In the genomic region with DNA sequence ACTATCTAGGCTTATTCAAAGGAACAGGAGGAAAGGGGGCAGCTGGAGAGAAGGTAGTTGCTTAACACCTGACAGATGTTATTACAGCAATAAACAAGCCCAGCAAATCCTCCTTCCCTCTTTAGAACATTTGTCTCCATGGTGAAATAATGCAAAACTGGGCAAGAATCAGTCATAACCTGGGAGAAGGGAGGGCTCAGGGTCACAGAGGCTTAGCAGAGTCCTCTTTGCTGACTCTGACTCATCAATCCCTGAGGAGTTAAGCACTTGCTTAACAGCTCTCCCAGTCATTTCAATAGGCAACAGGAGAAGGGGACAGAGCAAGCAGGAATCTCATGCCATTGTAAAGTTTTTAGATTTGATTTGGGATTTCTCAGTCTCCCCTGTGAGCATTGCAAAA, we compare ENCODE assay signal across 10 cellular contexts.
DNase-seq lines count a peak whose midpoint lies in the region; ATAC-seq and TF ChIP-seq lines count a peak whose summit lies in the region.
"Had no signal": no experiment of that assay in that cellular context is flagged by ENCODE, and none has a peak within 500 bp of the region (broad histone marks: within the 10 kb centered on the region; RNA-seq: fewer than 3 reads in every experiment).

No MANE protein-coding gene starts in this region.

- no peaks in the 10 kb centered on the region for H3K27me3 Mint-ChIP-seq in CD8-positive, alpha-beta T cell (ENCODE audit: low read depth)

- H3K9ac ChIP-seq in subcutaneous abdominal adipose tissue (ENCODE audit: low read length in 5 of 5) = peak overlapping the region in 1 of 5 donors; percentile 13

- no peaks in the 10 kb centered on the region for H3K36me3 Mint-ChIP-seq in CD8-positive, alpha-beta T cell

- no peak for TF ChIP-seq CTCF in CD8-positive, alpha-beta T cell (IDR thresholded peaks at IDR 0.05)

- H3K4me3 Mint-ChIP-seq in CD8-positive, alpha-beta T cell = no peak overlapping the region
- H3K4me3 Mint-ChIP-seq: activated T-cell treated with anti-CD3 and anti-CD28 coated beads, Interleukin-2, amount 50 U/mL, for 72 hours had no signal

- intact Hi-C loops in left cardiac atrium (cut with DNase I) = no loop called here
- intact Hi-C loops in CD8-positive, alpha-beta T cell (cut with DNase I, micrococcal nuclease) = no loop called here

- CTCF ChIA-PET in CD8-positive, alpha-beta T cell (lab: Charles Lee) = interaction anchor here (1.6 kb wide), 1 partner anchor 10 kb away, joined by 3 read pairs; no protein-coding TSS in a partner anchor

- no peaks in the 10 kb centered on the region for H3K9me3 ChIP-seq in subcutaneous abdominal adipose tissue (ENCODE audit: control insufficient read depth in 5 of 5, low read length in 5 of 5)
- H3K9me3 ChIP-seq in CD8-positive, alpha-beta T cell (ENCODE audit: low read length) = no peaks in the 10 kb centered on the region

- H3K27ac Mint-ChIP-seq in CD8-positive, alpha-beta T cell = no peak overlapping the region
- H3K27ac Mint-ChIP-seq: activated T-cell treated with anti-CD3 and anti-CD28 coated beads, Interleukin-2, amount 50 U/mL, for 72 hours had no signal

- no peaks in the 10 kb centered on the region for H3K27me3 ChIP-seq in subcutaneous abdominal adipose tissue (ENCODE audit: control insufficient read depth in 5 of 5, insufficient read depth in 4 of 5, low read length in 5 of 5)
- no peaks in the 10 kb centered on the region for H3K27me3 ChIP-seq in CD8-positive, alpha-beta T cell (ENCODE audit: insufficient read depth, low read length)

- H3K9me3 Mint-ChIP-seq in CD8-positive, alpha-beta T cell = no peaks in the 10 kb centered on the region
- H3K9me3 Mint-ChIP-seq: activated T-cell treated with anti-CD3 and anti-CD28 coated beads, Interleukin-2, amount 50 U/mL, for 72 hours had no signal

- peak overlapping the region in 1 of 5 donors; percentile 17 for H3K4me3 ChIP-seq in subcutaneous abdominal adipose tissue (ENCODE audit: low read depth in 1 of 5, low read length in 5 of 5)
- no peak overlapping the region for H3K4me3 ChIP-seq in CD8-positive, alpha-beta T cell (ENCODE audit: low read depth, low read length)

- H3K4me1 ChIP-seq in subcutaneous abdominal adipose tissue (ENCODE audit: control insufficient read depth in 5 of 5, insufficient read depth in 5 of 5, low read length in 5 of 5) = peaks cover 3 to 27% (median 21%) of the 10 kb centered on the region in 5 donors
- no peaks in the 10 kb centered on the region for H3K4me1 ChIP-seq in CD8-positive, alpha-beta T cell (ENCODE audit: insufficient read depth, low read length)

- ATAC-seq in left cardiac atrium (peak; percentile 80 to 91), GM18517 (IDR thresholded peaks at IDR 0.05; ENCODE audit: unreplicated experiment) (no peak)
- no peak for ATAC-seq in CD8-positive, alpha-beta T cell
- ATAC-seq: activated T-cell treated with anti-CD3 and anti-CD28 coated beads, Interleukin-2, amount 50 U/mL, for 72 hours had no signal

- no peaks in the 10 kb centered on the region for H3K36me3 ChIP-seq in subcutaneous abdominal adipose tissue (ENCODE audit: control insufficient read depth in 5 of 5, insufficient read depth in 5 of 5, low read length in 5 of 5)
- no peaks in the 10 kb centered on the region for H3K36me3 ChIP-seq in CD8-positive, alpha-beta T cell (ENCODE audit: insufficient read depth, low read length)

- no peaks in the 10 kb centered on the region for H3K4me1 Mint-ChIP-seq in CD8-positive, alpha-beta T cell (ENCODE audit: low read depth)

- DNase-seq in HS-5 (ENCODE audit: low read depth) (peak; percentile 80), T1000 (lab: John Stamatoyannopoulos, UW) (peak; percentile 65), left cardiac atrium (peak; percentile 42), SIG-M5 (lab: John Stamatoyannopoulos, UW) (no peak), NCI-H2227 (lab: John Stamatoyannopoulos, UW; ENCODE audit: unreplicated experiment) (no peak)
- no peak for DNase-seq in CD8-positive, alpha-beta T cell
- DNase-seq: activated T-cell treated with anti-CD3 and anti-CD28 coated beads, Interleukin-2, amount 50 U/mL, for 72 hours; substantia nigra had no signal

- peak overlapping the region; percentile 75 for H3K27ac ChIP-seq in subcutaneous abdominal adipose tissue (ENCODE audit: low read depth, low read length)
- no peak overlapping the region for H3K27ac ChIP-seq in CD8-positive, alpha-beta T cell (ENCODE audit: low read depth, low read length)

- POLR2A ChIA-PET in CD8-positive, alpha-beta T cell (lab: Charles Lee) = no interaction called here

Comparison
In these comparisons a context has a peak if more than half of its experiments do, and no peak if none do; other contexts are left out.
1. DNase-seq: peak in HS-5 (single experiment), T1000 (single experiment) and left cardiac atrium (single experiment); none in CD8-positive, alpha-beta T cell (0 of 7), SIG-M5 (single experiment) and NCI-H2227 (single experiment).
2. ATAC-seq: peak in left cardiac atrium (2 of 2); none in GM18517 (single experiment) and CD8-positive, alpha-beta T cell (single experiment).